1 cellular context compared by ENCODE assay signal in genomic region chr12:24979971-24980730, GRCh38.
TF ChIP-seq lines count a peak whose summit lies in the region.

No MANE protein-coding gene starts in this region.

TF ChIP-seq in K562, 482 proteins besides CTCF, POLR2A, EP300 and RAD21 (continued from another document):
- TF ChIP-seq ZNF592 (IDR thresholded peaks at IDR 0.05) (no peak), TEAD4 (IDR thresholded peaks at IDR 0.05; ENCODE audit: low read length) (no peak), TEAD4 (CRISPR knock-in tag; IDR thresholded peaks at IDR 0.05; ENCODE audit: borderline replicate concordance) (no peak), PATZ1 (CRISPR knock-in tag; IDR thresholded peaks at IDR 0.05; ENCODE audit: borderline replicate concordance) (no peak)
TF ChIP-seq in K562: peak in this region for 0.
